ENCODE assay signal across 12 cellular contexts in genomic region chr1:213260322-213261075, GRCh38.
"Had no signal": no experiment of that assay in that cellular context is flagged by ENCODE, and none has a peak within 500 bp of the region (broad histone marks: within the 10 kb centered on the region; RNA-seq: fewer than 3 reads in every experiment).

No MANE protein-coding gene starts in this region.

- H3K36me3 ChIP-seq: prostate gland had no signal

- H3K4me1 ChIP-seq: gastrocnemius medialis, prostate gland, transverse colon had no signal

- H3K4me3 ChIP-seq: gastrocnemius medialis, prostate gland, transverse colon had no signal

- H3K27me3 ChIP-seq: gastrocnemius medialis, transverse colon had no signal

- DNase-seq: activated T-cell treated with anti-CD3 and anti-CD28 coated beads, Interleukin-2, amount 50 U/mL, for 1 hour; amniotic stem cell; cortex of kidney; effector CD8-positive, alpha-beta T cell; gastrocnemius medialis; naive thymus-derived CD4-positive, alpha-beta T cell; stimulated activated naive CD4-positive, alpha-beta T cell; substantia nigra; transverse colon had no signal

- H3K9me3 ChIP-seq: gastrocnemius medialis, prostate gland, transverse colon had no signal

- ATAC-seq: gastrocnemius medialis; naive thymus-derived CD4-positive, alpha-beta T cell; sciatic nerve had no signal

- H3K27ac ChIP-seq: epithelial cell of prostate, gastrocnemius medialis, prostate gland, transverse colon had no signal
